ENCODE assay signal across 18 cellular contexts in genomic region chr20:33948480-33948879, GRCh38.
"Had no signal": no experiment of that assay in that cellular context is flagged by ENCODE, and none has a peak within 500 bp of the region (broad histone marks: within the 10 kb centered on the region; RNA-seq: fewer than 3 reads in every experiment).

No MANE protein-coding gene starts in this region.

- H3K4me3 ChIP-seq: ascending aorta, body of pancreas, coronary artery, SJCRH30 had no signal

- H3K4me3 Mint-ChIP-seq: activated CD4-positive, alpha-beta memory T cell treated with anti-CD3 and anti-CD28 coated beads, Interleukin-2, amount 10 ng/mL, durations not matched to agents 7 days and 5 days; activated CD4-positive, alpha-beta T cell treated with anti-CD3 and anti-CD28 coated beads for 36 hours; activated CD8-positive, alpha-beta memory T cell treated with anti-CD3 and anti-CD28 coated beads, Interleukin-2, amount 10 ng/mL, durations not matched to agents 7 days and 5 days; activated naive CD4-positive, alpha-beta T cell treated with anti-CD3 and anti-CD28 coated beads, Interleukin-2, amount 50 U/mL, for 24 hours; activated T-cell treated with anti-CD3 and anti-CD28 coated beads, Interleukin-2, amount 50 U/mL, for 24 hours; activated T-helper 1 cell treated with anti-CD3 and anti-CD28 coated beads, Interleukin-12 subunit alpha, Interleukin-12 subunit beta, Interleukin-2, Interleukin-4 antibody, amounts not matched to agents 30 ng/mL and 10 ng/mL and 1 ng/mL, durations not matched to agents 14 hours and 24 hours and 36 hours had no signal

- H3K9me3 ChIP-seq: SK-N-SH had no signal

- ATAC-seq: body of pancreas, Panc1 had no signal

- H3K27ac Mint-ChIP-seq: activated CD4-positive, alpha-beta memory T cell treated with anti-CD3 and anti-CD28 coated beads, Interleukin-2, amount 10 ng/mL, durations not matched to agents 7 days and 5 days; activated CD4-positive, alpha-beta T cell treated with anti-CD3 and anti-CD28 coated beads for 36 hours; activated CD8-positive, alpha-beta memory T cell treated with anti-CD3 and anti-CD28 coated beads, Interleukin-2, amount 10 ng/mL, durations not matched to agents 7 days and 5 days; activated naive CD4-positive, alpha-beta T cell treated with anti-CD3 and anti-CD28 coated beads, Interleukin-2, amount 50 U/mL, for 24 hours; activated T-cell treated with anti-CD3 and anti-CD28 coated beads, Interleukin-2, amount 50 U/mL, for 24 hours; activated T-helper 1 cell treated with anti-CD3 and anti-CD28 coated beads, Interleukin-12 subunit alpha, Interleukin-12 subunit beta, Interleukin-2, Interleukin-4 antibody, amounts not matched to agents 30 ng/mL and 10 ng/mL and 1 ng/mL, durations not matched to agents 14 hours and 24 hours and 36 hours had no signal

- DNase-seq: activated CD4-positive, alpha-beta T cell treated with anti-CD3 and anti-CD28 coated beads for 36 hours; activated effector memory CD4-positive, alpha-beta T cell treated with Interleukin-2 at 50 U/mL for 16 hours; activated T-cell treated with anti-CD3 and anti-CD28 coated beads, Interleukin-2, amount 50 U/mL, for 24 hours; amniotic stem cell; body of pancreas; NCI-H1436 treated with DMSO at 0.1 percent for 48 hours; NCI-H187; Right ventricle myocardium superior had no signal

- H3K4me1 Mint-ChIP-seq: activated CD4-positive, alpha-beta memory T cell treated with anti-CD3 and anti-CD28 coated beads, Interleukin-2, amount 10 ng/mL, durations not matched to agents 7 days and 5 days; activated CD4-positive, alpha-beta T cell treated with anti-CD3 and anti-CD28 coated beads for 36 hours; activated CD8-positive, alpha-beta memory T cell treated with anti-CD3 and anti-CD28 coated beads, Interleukin-2, amount 10 ng/mL, durations not matched to agents 7 days and 5 days; activated naive CD4-positive, alpha-beta T cell treated with anti-CD3 and anti-CD28 coated beads, Interleukin-2, amount 50 U/mL, for 24 hours had no signal

- H3K36me3 ChIP-seq: ascending aorta, SJCRH30, WERI-Rb-1 had no signal

- H3K27me3 ChIP-seq: ascending aorta, body of pancreas had no signal
